Comparison of ENCODE assay signal across 20 cellular contexts in genomic region chr12:90695415-90695814, GRCh38.
DNase-seq lines count a peak whose midpoint lies in the region; ATAC-seq and TF ChIP-seq lines count a peak whose summit lies in the region.
"Had no signal": no experiment of that assay in that cellular context is flagged by ENCODE, and none has a peak within 500 bp of the region (broad histone marks: within the 10 kb centered on the region; RNA-seq: fewer than 3 reads in every experiment).

No MANE protein-coding gene starts in this region.

- no peak overlapping the region for H3K56ac ChIP-seq in IMR-90 (ENCODE audit: extremely low read depth, insufficient read depth, low read length)

- intact Hi-C loops in IMR-90 (cut with micrococcal nuclease), result loop anchor here (5.0 kb wide), 1 partner anchor 157 kb away; no protein-coding TSS in a partner anchor

- ATAC-seq in IMR-90 (ENCODE audit: low read depth), result peak; percentile 69
- no peak for ATAC-seq in HG03045 (IDR thresholded peaks at IDR 0.05; ENCODE audit: unreplicated experiment)
- ATAC-seq: left lobe of liver had no signal

- no peak overlapping the region for H2AFZ ChIP-seq in IMR-90 (replicated peaks; ENCODE audit: low read length, poor library complexity)
- H2AFZ ChIP-seq: parathyroid adenoma had no signal

- H2BK20ac ChIP-seq in IMR-90 (ENCODE audit: low read depth, low read length), result 0 out of 2 replicates have a peak overlapping the region, but pooled peaks have one; percentile 61

- POLR2A ChIA-PET in BJ (lab: Charles Lee) (no interaction called here), IMR-90 (lab: Charles Lee; ENCODE audit: unreplicated experiment) (no interaction called here)

- no peak for DNase-seq in BJ (ENCODE audit: low read depth)
- peak; percentile 23 for DNase-seq in IMR-90
- peak; percentile 7 for DNase-seq in amniotic epithelial cell (ENCODE audit: low read depth)
- DNase-seq in fibroblast of pulmonary artery (ENCODE audit: low read depth), result peak; percentile 30
- DNase-seq in activated effector memory CD4-positive, alpha-beta T cell treated with anti-CD3 and anti-CD28 coated beads, Interleukin-2, amount 50 U/mL, for 16 hours, result no peak
- no peak for DNase-seq in activated CD4-positive, alpha-beta T cell treated with anti-CD3 and anti-CD28 coated beads for 48 hours
- no peak for DNase-seq in KBM-7
- DNase-seq: activated CD4-positive, alpha-beta T cell treated with anti-CD3 and anti-CD28 coated beads, Interleukin-2, amount 50 U/mL, for 4 hours; activated T-cell treated with anti-CD3 and anti-CD28 coated beads, Interleukin-2, amount 50 U/mL, for 1 hour; colonic mucosa; DND-41; erythroblast; NCI-H1048; SHP77; T-helper 9 cell; tibial artery had no signal

- in situ Hi-C loops in IMR-90 (cut with MboI; ENCODE audit: low sequenced_read_pairs), result no loop called here
- in situ Hi-C loops in KBM-7 (cut with MboI; ENCODE audit: low pct_unique_long_range_greater_than_20kb, low sequenced_read_pairs), result no loop called here

- no peak overlapping the region for H3K4me2 ChIP-seq in IMR-90 (ENCODE audit: low read depth, low read length)

- no peak overlapping the region for H4K8ac ChIP-seq in IMR-90 (ENCODE audit: low read depth in 2 of 2, low read length in 2 of 2)

- no TSS peak for BruUV-seq in IMR-90 (replicated peaks; lab: Mats Ljungman, UMichigan)

- no peak overlapping the region for H2BK120ac ChIP-seq in IMR-90 (ENCODE audit: low read depth, low read length)

- no peak overlapping the region for H2BK15ac ChIP-seq in IMR-90 (ENCODE audit: low read depth, low read length)

- H3K27me3 ChIP-seq in BJ (ENCODE audit: control insufficient read depth, insufficient read depth, low read length) (no peaks in the 10 kb centered on the region), IMR-90 (ENCODE audit: control insufficient read depth, insufficient read depth, low read length) (no peaks in the 10 kb centered on the region)
- H3K27me3 ChIP-seq: colonic mucosa, tibial artery had no signal

- no peak overlapping the region for H4K5ac ChIP-seq in IMR-90 (ENCODE audit: low read depth, low read length)

- H3K14ac ChIP-seq in IMR-90 (replicated peaks; ENCODE audit: low read depth, low read length), result no peak overlapping the region

- no peaks in the 10 kb centered on the region for H3K79me1 ChIP-seq in IMR-90 (ENCODE audit: low read depth in 1 of 2, low read length in 2 of 2)

- no peaks in the 10 kb centered on the region for H4K20me1 ChIP-seq in IMR-90 (ENCODE audit: insufficient read depth, low read length)

- no peak overlapping the region for H3K9ac ChIP-seq in IMR-90 (ENCODE audit: low read depth, low read length)
- H3K9ac ChIP-seq: parathyroid adenoma had no signal

- H2BK5ac ChIP-seq in IMR-90 (ENCODE audit: low read depth, low read length, poor library complexity, severe bottlenecking), result no peak overlapping the region

- H3K36me3 ChIP-seq in BJ (ENCODE audit: control insufficient read depth, insufficient read depth, low read length) (no peaks in the 10 kb centered on the region), IMR-90 (ENCODE audit: control insufficient read depth, insufficient read depth, low read length) (no peaks in the 10 kb centered on the region)
- H3K36me3 ChIP-seq: colonic mucosa, tibial artery had no signal

- TF ChIP-seq CTCF in BJ (IDR thresholded peaks at IDR 0.05; ENCODE audit: insufficient read depth, low read depth, low read length) (peak; percentile 24; the same call in 1 of the 2 replicates), IMR-90 (conservative IDR thresholded peaks at IDR 0.05; ENCODE audit: low read depth, low read length) (peak; percentile 32), fibroblast of pulmonary artery (IDR thresholded peaks at IDR 0.05; ENCODE audit: low read length, missing control alignments) (peak; percentile 50)

- no peak overlapping the region for H3K23ac ChIP-seq in IMR-90 (ENCODE audit: low read depth, low read length)

- no peak for TF ChIP-seq RAD21 in IMR-90 (IDR thresholded peaks at IDR 0.05; ENCODE audit: low read length)

- H3K27ac ChIP-seq in IMR-90 (ENCODE audit: insufficient read depth, low read length), result no peak overlapping the region
- H3K27ac ChIP-seq: colonic mucosa, parathyroid adenoma, skin epidermis, tibial artery had no signal

- no CpG with 5 or more reads among the region's 2 CpGs for WGBS in IMR-90 (ENCODE audit: extremely low coverage in 2 of 2, insufficient read length in 1 of 2), 2 experiments

- H3K18ac ChIP-seq in IMR-90 (ENCODE audit: low read depth, low read length), result no peak overlapping the region

- TF ChIP-seq POLR2A in IMR-90 (IDR thresholded peaks at IDR 0.05; ENCODE audit: low read depth, low read length), result no peak

- dilution Hi-C loops in IMR-90 (cut with HindIII; ENCODE audit: low sequenced_read_pairs, unreplicated experiment), result no loop called here

- CTCF ChIA-PET in BJ (lab: Yijun Ruan, JAX), result no interaction called here
- CTCF ChIA-PET in IMR-90 (lab: Yijun Ruan, JAX), result no interaction called here

- no peak overlapping the region for H4K91ac ChIP-seq in IMR-90 (ENCODE audit: insufficient read depth, low read depth, low read length)

- no peaks in the 10 kb centered on the region for H3K4me1 ChIP-seq in IMR-90 (ENCODE audit: control insufficient read depth, insufficient read depth, low read length)
- H3K4me1 ChIP-seq: colonic mucosa, parathyroid adenoma, tibial artery had no signal

- no peaks in the 10 kb centered on the region for H3K9me3 ChIP-seq in IMR-90 (ENCODE audit: control insufficient read depth, insufficient read depth, low read length)
- H3K9me3 ChIP-seq: colonic mucosa, tibial artery had no signal

- no peak overlapping the region for H3K4ac ChIP-seq in IMR-90 (ENCODE audit: low read depth, low read length)

- H3K4me3 ChIP-seq in BJ (ENCODE audit: low read depth, low read length) (no peak overlapping the region), IMR-90 (ENCODE audit: insufficient read depth, low read depth, low read length) (no peak overlapping the region), fibroblast of pulmonary artery (replicated peaks; ENCODE audit: low read depth, low read length) (no peak overlapping the region)
- H3K4me3 ChIP-seq: colonic mucosa, skin epidermis, tibial artery had no signal

- H2AK5ac ChIP-seq in IMR-90 (ENCODE audit: low read depth, low read length), result no peak overlapping the region

- no peak overlapping the region for H2AK9ac ChIP-seq in IMR-90 (replicated peaks; ENCODE audit: low read depth, low read length, poor library complexity)

- H3K9me1 ChIP-seq in IMR-90 (ENCODE audit: insufficient read depth, low read length), result no peaks in the 10 kb centered on the region

TF ChIP-seq in IMR-90, 13 proteins besides CTCF, POLR2A, EP300 and RAD21:
- TF ChIP-seq SMC3 (IDR thresholded peaks at IDR 0.05; ENCODE audit: low read depth, low read length), result no peak
- no peak for TF ChIP-seq FOS (IDR thresholded peaks at IDR 0.05; ENCODE audit: low read depth, low read length)
- no peak for TF ChIP-seq MAFK (IDR thresholded peaks at IDR 0.05; ENCODE audit: low read depth, low read length)
- no peak for TF ChIP-seq MXI1 (IDR thresholded peaks at IDR 0.05; ENCODE audit: borderline replicate concordance, low read depth, low read length)
- no peak for TF ChIP-seq RCOR1 (IDR thresholded peaks at IDR 0.05; ENCODE audit: insufficient replicate concordance, low read length)
- no peak for TF ChIP-seq NFE2L2 (IDR thresholded peaks at IDR 0.05; ENCODE audit: low read depth, low read length)
- TF ChIP-seq BHLHE40 (IDR thresholded peaks at IDR 0.05; ENCODE audit: low read depth, low read length), result no peak
- no peak for TF ChIP-seq RFX5 (IDR thresholded peaks at IDR 0.05; ENCODE audit: low read depth, low read length)
- no peak for TF ChIP-seq ELK1 (IDR thresholded peaks at IDR 0.05; ENCODE audit: borderline replicate concordance, low read depth, low read length)
- TF ChIP-seq USF2 (IDR thresholded peaks at IDR 0.05; ENCODE audit: low read depth, low read length), result no peak
- TF ChIP-seq CHD1 (IDR thresholded peaks at IDR 0.05; ENCODE audit: low read depth, low read length), result no peak

Comparison
In these comparisons a context has a peak if more than half of its experiments do, and no peak if none do; other contexts are left out.
1. DNase-seq: peak in IMR-90 (single experiment), amniotic epithelial cell (single experiment) and fibroblast of pulmonary artery (single experiment); none in BJ (single experiment), activated effector memory CD4-positive, alpha-beta T cell treated with anti-CD3 and anti-CD28 coated beads, Interleukin-2, amount 50 U/mL, for 16 hours (single experiment), activated CD4-positive, alpha-beta T cell treated with anti-CD3 and anti-CD28 coated beads for 48 hours (single experiment) and KBM-7 (single experiment).
2. Peak in every context shown above with its lines, with median percentiles within 50 percentile points of each other: CTCF ChIP-seq.